ENCODE assay signal across 9 cellular contexts in the genomic region with DNA sequence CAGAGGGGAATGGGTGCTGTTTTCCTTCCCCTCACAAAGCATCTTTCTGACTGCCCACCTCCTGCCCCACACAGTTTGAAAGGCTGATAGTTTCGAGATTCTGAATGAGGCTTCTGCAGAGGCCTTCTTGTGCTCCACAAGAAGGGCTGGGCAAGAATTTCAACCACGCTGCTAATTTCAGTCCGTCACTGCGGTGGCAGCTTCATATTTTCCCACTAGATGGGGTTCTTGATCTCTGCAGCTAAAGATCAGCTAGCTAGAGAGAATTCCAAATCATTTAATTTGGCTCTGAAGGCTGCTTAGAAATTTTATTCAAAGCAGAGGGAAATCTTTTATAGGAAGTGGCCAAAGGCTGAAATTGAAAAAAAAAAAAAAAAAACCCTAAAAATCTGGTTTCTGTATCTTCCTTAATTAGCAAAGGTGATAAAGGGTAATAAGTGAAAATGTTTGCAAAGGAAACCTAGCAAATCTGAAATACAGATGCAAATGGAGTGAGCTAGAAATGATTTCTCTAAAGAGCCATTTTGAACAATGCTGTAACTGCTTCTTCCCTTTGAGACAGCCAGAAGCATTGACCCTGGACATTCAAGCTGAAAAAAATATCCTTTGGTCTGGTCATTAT. TPM values are rescaled to one million over a fixed set of nuclear protein-coding genes. Genes with fewer than 3 reads are reported as not detected.
DNase-seq lines count a peak whose midpoint lies in the region; ATAC-seq, FAIRE-seq and TF ChIP-seq lines count a peak whose summit lies in the region.
"Had no signal": no experiment of that assay in that cellular context is flagged by ENCODE, and none has a peak within 500 bp of the region (broad histone marks: within the 10 kb centered on the region; RNA-seq: fewer than 3 reads in every experiment).

No MANE protein-coding gene starts in this region.

- no peaks in the 10 kb centered on the region for H4K20me1 ChIP-seq in HepG2 (ENCODE audit: insufficient read depth, low read length)

- DNase-seq in NCI-H2081 (lab: John Stamatoyannopoulos, UW): peak; percentile 48 to 56
- no peak for DNase-seq in NCI-H2081 treated with DMSO at 0.1 percent for 48 hours (lab: John Stamatoyannopoulos, UW)
- peak; percentile 34 for DNase-seq in NCI-H524 treated with DMSO at 0.1 percent for 48 hours (lab: John Stamatoyannopoulos, UW)
- peak; percentile 77 for DNase-seq in dedifferentiated amniotic fluid mesenchymal stem cell (ENCODE audit: extremely low spot score)
- no peak for DNase-seq in HepG2 (ENCODE audit: low spot score)
- DNase-seq in H4 (ENCODE audit: low spot score): no peak
- no peak for DNase-seq in T1000 (lab: John Stamatoyannopoulos, UW)

- H3K27ac ChIP-seq in HepG2 (ENCODE audit: extremely low read length, insufficient read depth, low read length): no peak overlapping the region

- peak; percentile 30 for FAIRE-seq in HepG2 (lab: Jason Lieb, UNC)

- H3K4me3 ChIP-seq in HepG2 (replicated peaks in 1 of 3; ENCODE audit: insufficient read depth in 1 of 3, low read depth in 2 of 3, low read length in 3 of 3): no peak overlapping the region

- TF ChIP-seq RAD21 in HepG2 (CRISPR knock-in tag; IDR thresholded peaks at IDR 0.05): no peak

- H3K27me3 ChIP-seq in HepG2 (ENCODE audit: control insufficient read depth in 1 of 2, insufficient read depth in 2 of 2, low read length in 2 of 2): peaks cover 0 to 31% of the 10 kb centered on the region in 2 experiments; a peak in 4 of 5 replicates

- no TSS peak for BruUV-seq in HepG2 (replicated peaks; lab: Mats Ljungman, UMichigan)

- intact Hi-C loops in HepG2 (cut with micrococcal nuclease; ENCODE audit: unreplicated experiment): loop anchor here (1.0 kb wide), 1 partner anchor 137 kb away; no protein-coding TSS in a partner anchor

- H3K4me2 ChIP-seq in HepG2 (ENCODE audit: low read depth, low read length): no peak overlapping the region

- no peak overlapping the region for H2AFZ ChIP-seq in HepG2 (ENCODE audit: low read length)

- H3K36me3 ChIP-seq in HepG2 (replicated peaks in 1 of 2; ENCODE audit: control insufficient read depth in 1 of 2, insufficient read depth in 2 of 2, low read length in 2 of 2): no peaks in the 10 kb centered on the region

- TF ChIP-seq EP300 in HepG2 (IDR thresholded peaks at IDR 0.05; ENCODE audit: low read depth in 2 of 2, low read length in 2 of 2) (no peak), HepG2 (CRISPR knock-in tag; IDR thresholded peaks at IDR 0.05; ENCODE audit: borderline replicate concordance) (no peak)

- no peak for TF ChIP-seq POLR2A in HepG2 (IDR thresholded peaks at IDR 0.05; ENCODE audit: insufficient read depth in 1 of 2, low read depth in 2 of 2, low read length in 2 of 2)

- H3K9ac ChIP-seq in HepG2 (ENCODE audit: insufficient read depth, low read depth, low read length): no peak overlapping the region

- POLR2A ChIA-PET in HepG2 (lab: Yijun Ruan, JAX): no interaction called here

- ATAC-seq in HepG2 (peak; percentile 73), HG02678 (IDR thresholded peaks at IDR 0.05; ENCODE audit: unreplicated experiment) (no peak)

- no peaks in the 10 kb centered on the region for H3K9me3 ChIP-seq in HepG2 (ENCODE audit: low read length)

- H3K4me1 ChIP-seq in HepG2 (ENCODE audit: insufficient read depth, low read length): no peaks in the 10 kb centered on the region

- 0% methylated on average over 4 of the region's 4 CpGs for WGBS in HepG2 (ENCODE audit: low lambda C conversion rate)

- in situ Hi-C loops in HepG2 (cut with HindIII; ENCODE audit: extremely low pct_ligation_motif_present, low pct_unique_long_range_greater_than_20kb): no loop called here

- TF ChIP-seq CTCF in HepG2 (CRISPR knock-in tag; IDR thresholded peaks at IDR 0.05): peak; percentile 56

- CTCF ChIA-PET in HepG2 (lab: Yijun Ruan, JAX; ENCODE audit: low intra/inter-chr PET ratio, low total read pairs): interaction anchor here (1.6 kb wide), 1 partner anchor 137 kb away, joined by 4 read pairs; no protein-coding TSS in a partner anchor

- no peaks in the 10 kb centered on the region for H3K79me2 ChIP-seq in HepG2 (ENCODE audit: insufficient read depth, low read length)

TF ChIP-seq in HepG2, 621 proteins besides CTCF, POLR2A, EP300 and RAD21:
- TF ChIP-seq SRSF1 (optimal IDR thresholded peaks at IDR 0.05; ENCODE audit: low read depth, low read length): no peak
- TF ChIP-seq TBX2 (CRISPR knock-in tag; IDR thresholded peaks at IDR 0.05; ENCODE audit: borderline replicate concordance): no peak
- TF ChIP-seq SMC3 (IDR thresholded peaks at IDR 0.05; ENCODE audit: low read length): peak; percentile 39; the same call in 1 of the 2 replicates
- no peak for TF ChIP-seq PLRG1 (conservative IDR thresholded peaks at IDR 0.05)
- peak; percentile 63 for TF ChIP-seq STAG1 (CRISPR knock-in tag; IDR thresholded peaks at IDR 0.05)
TF ChIP-seq in HepG2: peak in this region for 2.

RNA-seq across cellular contexts. Expression of a gene that starts 38.0 kb away (rescaled TPM):
- not detected in 2 replicates for total RNA-seq in HepG2 (2016; rRNA removed; fragmentation: Illumina TruSeq; extraction: Trizol)
- not detected in 2 replicates for total RNA-seq in HepG2 (2016; cell fraction: cytosol; rRNA removed; fragmentation: Illumina TruSeq; extraction: Trizol; ENCODE audit: low read depth)
- total RNA-seq in HepG2 (2016; cell fraction: insoluble cytoplasmic fraction; rRNA removed; fragmentation: Illumina TruSeq; extraction: Trizol): not detected in 2 replicates
- total RNA-seq in HepG2 (2016; cell fraction: membrane; rRNA removed; fragmentation: Illumina TruSeq; extraction: Trizol): not detected in 2 replicates
- total RNA-seq in HepG2 (2016; cell fraction: nucleus; rRNA removed; fragmentation: Illumina TruSeq; extraction: Trizol): not detected in 2 replicates
- polyA plus RNA-seq in HepG2 (2011; rRNA removed): not detected in 2 replicates
- not detected in 2 replicates for polyA plus RNA-seq in HepG2 (2011; cell fraction: cytosol; rRNA removed)
- not detected in 2 replicates for polyA plus RNA-seq in HepG2 (2011; cell fraction: nucleus; rRNA removed)
- polyA plus RNA-seq in HepG2 (2012): not detected in 2 replicates
- polyA plus RNA-seq in HepG2 (2016; cell fraction: cytosol; fragmentation: Illumina TruSeq; extraction: Trizol; ENCODE audit: low read depth): not detected in 2 replicates
- not detected in 2 replicates for polyA plus RNA-seq in HepG2 (2016; cell fraction: insoluble cytoplasmic fraction; fragmentation: Illumina TruSeq; extraction: Trizol; ENCODE audit: low read depth)
- not detected in 2 replicates for polyA plus RNA-seq in HepG2 (2016; cell fraction: membrane; fragmentation: Illumina TruSeq; extraction: Trizol; ENCODE audit: low read depth)
- not detected in 2 replicates for polyA plus RNA-seq in HepG2 (2016; cell fraction: nucleus; fragmentation: Illumina TruSeq; extraction: Trizol; ENCODE audit: insufficient read depth, low read depth)
- polyA minus RNA-seq in HepG2 (2011; rRNA and poly(A)+ RNA removed; ENCODE audit: low replicate concordance): not detected in 2 replicates
- polyA minus RNA-seq in HepG2 (2011; cell fraction: cytosol; rRNA and poly(A)+ RNA removed): not detected in 2 replicates
- polyA minus RNA-seq in HepG2 (2011; cell fraction: nucleus; rRNA and poly(A)+ RNA removed): not detected in 2 replicates
- total RNA-seq in H4 (2014; rRNA removed; shearing (Covaris generic)): not detected in 2 replicates
- total RNA-seq: activated CD8-positive, alpha-beta memory T cell treated with anti-CD3 and anti-CD28 coated beads for 36 hours had no signal

Comparison
In these comparisons a context has a peak if more than half of its experiments do, and no peak if none do; other contexts are left out.
1. DNase-seq: peak in NCI-H2081 (2 of 2), NCI-H524 treated with DMSO at 0.1 percent for 48 hours (single experiment) and dedifferentiated amniotic fluid mesenchymal stem cell (single experiment); none in NCI-H2081 treated with DMSO at 0.1 percent for 48 hours (single experiment), HepG2 (single experiment), H4 (single experiment) and T1000 (single experiment).